17 cellular contexts compared by ENCODE assay signal in the genomic region with DNA sequence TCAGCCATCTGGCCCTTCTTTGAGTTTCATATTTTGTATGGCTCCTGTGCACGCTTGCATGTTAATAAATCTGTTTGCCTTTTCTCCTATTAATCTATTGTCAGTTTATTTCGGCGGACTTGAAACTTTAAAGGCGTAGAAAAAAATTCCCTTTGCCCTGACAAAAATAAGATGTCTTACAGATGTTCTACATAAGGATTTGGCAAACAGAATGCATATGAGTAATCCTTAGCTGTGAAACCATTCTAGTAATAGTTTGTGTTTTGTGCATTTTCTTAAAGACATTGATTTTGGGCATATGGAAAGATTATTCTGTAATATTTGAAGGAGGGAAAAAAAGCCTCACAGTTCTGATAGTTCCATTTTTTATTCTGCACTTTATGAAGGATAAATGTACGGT.
"Had no signal": no experiment of that assay in that cellular context is flagged by ENCODE, and none has a peak within 500 bp of the region (broad histone marks: within the 10 kb centered on the region; RNA-seq: fewer than 3 reads in every experiment).

No MANE protein-coding gene starts in this region.

- H3K4me3 Mint-ChIP-seq: activated CD4-positive, alpha-beta memory T cell treated with anti-CD3 and anti-CD28 coated beads for 36 hours; activated CD8-positive, alpha-beta memory T cell treated with anti-CD3 and anti-CD28 coated beads, Interleukin-2, amount 10 ng/mL, durations not matched to agents 7 days and 5 days; activated T-cell treated with anti-CD3 and anti-CD28 coated beads, Interleukin-2, amount 50 U/mL, for 24 hours; central memory CD8-positive, alpha-beta T cell; stimulated activated naive CD8-positive, alpha-beta T cell treated with anti-CD3 and anti-CD28 coated beads, Interleukin-15, Interleukin-2, amounts not matched to agents 100 ng/mL and 50 ng/mL, for 24 hours had no signal

- H3K27ac Mint-ChIP-seq: activated CD4-positive, alpha-beta memory T cell treated with anti-CD3 and anti-CD28 coated beads for 36 hours; activated CD8-positive, alpha-beta memory T cell treated with anti-CD3 and anti-CD28 coated beads, Interleukin-2, amount 10 ng/mL, durations not matched to agents 7 days and 5 days; activated T-cell treated with anti-CD3 and anti-CD28 coated beads, Interleukin-2, amount 50 U/mL, for 24 hours; stimulated activated naive CD8-positive, alpha-beta T cell treated with anti-CD3 and anti-CD28 coated beads, Interleukin-15, Interleukin-2, amounts not matched to agents 100 ng/mL and 50 ng/mL, for 24 hours had no signal

- H3K27me3 Mint-ChIP-seq: activated CD4-positive, alpha-beta memory T cell treated with anti-CD3 and anti-CD28 coated beads for 36 hours; activated CD8-positive, alpha-beta memory T cell treated with anti-CD3 and anti-CD28 coated beads, Interleukin-2, amount 10 ng/mL, durations not matched to agents 7 days and 5 days; activated T-cell treated with anti-CD3 and anti-CD28 coated beads, Interleukin-2, amount 50 U/mL, for 24 hours; central memory CD8-positive, alpha-beta T cell; stimulated activated naive CD8-positive, alpha-beta T cell treated with anti-CD3 and anti-CD28 coated beads, Interleukin-15, Interleukin-2, amounts not matched to agents 100 ng/mL and 50 ng/mL, for 24 hours had no signal

- DNase-seq: activated CD4-positive, alpha-beta memory T cell treated with anti-CD3 and anti-CD28 coated beads for 36 hours; activated CD8-positive, alpha-beta memory T cell treated with anti-CD3 and anti-CD28 coated beads, Interleukin-2, amount 10 ng/mL, durations not matched to agents 7 days and 5 days; activated effector memory CD4-positive, alpha-beta T cell treated with Interleukin-2 at 50 U/mL for 16 hours; activated naive CD4-positive, alpha-beta T cell treated with anti-CD3 and anti-CD28 coated beads, Interleukin-2, amount 50 U/mL, for 16 hours; activated T-cell treated with anti-CD3 and anti-CD28 coated beads, Interleukin-2, amount 50 U/mL, for 24 hours; adrenal gland; hypothalamus; psoas muscle; right lobe of liver; SK-N-SH; T-helper 1 cell; T1000; upper lobe of left lung had no signal

- ATAC-seq: activated CD8-positive, alpha-beta memory T cell treated with anti-CD3 and anti-CD28 coated beads, Interleukin-2, amount 10 ng/mL, durations not matched to agents 7 days and 5 days; psoas muscle; right lobe of liver had no signal

- H3K36me3 Mint-ChIP-seq: activated CD4-positive, alpha-beta memory T cell treated with anti-CD3 and anti-CD28 coated beads for 36 hours; activated CD8-positive, alpha-beta memory T cell treated with anti-CD3 and anti-CD28 coated beads, Interleukin-2, amount 10 ng/mL, durations not matched to agents 7 days and 5 days had no signal

- H3K4me1 Mint-ChIP-seq: activated CD8-positive, alpha-beta memory T cell treated with anti-CD3 and anti-CD28 coated beads, Interleukin-2, amount 10 ng/mL, durations not matched to agents 7 days and 5 days; central memory CD8-positive, alpha-beta T cell had no signal

- H3K9me3 Mint-ChIP-seq: activated CD4-positive, alpha-beta memory T cell treated with anti-CD3 and anti-CD28 coated beads for 36 hours; activated T-cell treated with anti-CD3 and anti-CD28 coated beads, Interleukin-2, amount 50 U/mL, for 24 hours; central memory CD8-positive, alpha-beta T cell; stimulated activated naive CD8-positive, alpha-beta T cell treated with anti-CD3 and anti-CD28 coated beads, Interleukin-15, Interleukin-2, amounts not matched to agents 100 ng/mL and 50 ng/mL, for 24 hours had no signal

- H3K4me3 ChIP-seq: adrenal gland, coronary artery, psoas muscle, right lobe of liver, suprapubic skin, upper lobe of left lung had no signal
